ENCODE assay signal across 8 cellular contexts in genomic region chr17:77834170-77835115, GRCh38.
A peak's percentile ranks its signal among the peaks of the same experiment; 100 is the strongest.
DNase-seq lines count a peak whose midpoint lies in the region; ATAC-seq and TF ChIP-seq lines count a peak whose summit lies in the region.

No MANE protein-coding gene starts in this region.

- no peak overlapping the region for H2AFZ ChIP-seq in DND-41 (ENCODE audit: low read depth, low read length)

- H3K4me3 ChIP-seq in DND-41 (ENCODE audit: low read depth in 1 of 2, low read length in 2 of 2) = no peak overlapping the region

- H3K9ac ChIP-seq in DND-41 (ENCODE audit: low read depth, low read length) = no peak overlapping the region

- H3K4me1 ChIP-seq in DND-41 (ENCODE audit: insufficient read depth, low read length) = peaks cover 8% of the 10 kb centered on the region; the same call in 1 of the 2 replicates

- no peaks in the 10 kb centered on the region for H4K20me1 ChIP-seq in DND-41 (ENCODE audit: insufficient read depth, low read length)

- peak; percentile 97 for ATAC-seq in DND-41 (ENCODE audit: insufficient read depth, low read depth)
- peak; percentile 99 for ATAC-seq in stimulated activated naive B cell treated with anti-CD40 and anti-IgM and Interleukin-4, amounts not matched to agents 10 μg/mL and 1 μg/mL and 100 μg/mL, for 72 hours (replicated peaks)

- peak overlapping the region; percentile 13 for H3K4me3 Mint-ChIP-seq in chondrocyte (ENCODE audit: unreplicated experiment)
- peak overlapping the region in 1 of 2 donors; percentile 41 for H3K4me3 Mint-ChIP-seq in stimulated activated naive B cell treated with anti-CD40 and anti-IgM and Interleukin-4, amounts not matched to agents 10 μg/mL and 1 μg/mL and 100 μg/mL, for 72 hours

- H3K4me2 ChIP-seq in DND-41 (ENCODE audit: insufficient read depth, low read length) = no peak overlapping the region

- H3K9me3 ChIP-seq in DND-41 (ENCODE audit: insufficient read depth, low read length, severe bottlenecking) = peaks cover 4% of the 10 kb centered on the region

- peak; percentile 75 for DNase-seq in DND-41
- peak; percentile 82 for DNase-seq in LHCN-M2 (ENCODE audit: low read depth)
- peak; percentile 68 for DNase-seq in activated CD4-positive, CD25-positive, alpha-beta regulatory T cell treated with anti-CD3 and anti-CD28 coated beads, Interleukin-2, amount 50 U/mL, for 72 hours
- no peak for DNase-seq in chondrocyte (ENCODE audit: low spot score)
- peak; percentile 80 for DNase-seq in myocyte (ENCODE audit: low read depth)
- peak; percentile 63 for DNase-seq in stimulated activated naive B cell treated with anti-CD40 and anti-IgM and Interleukin-4, amounts not matched to agents 10 μg/mL and 1 μg/mL and 100 μg/mL, for 72 hours
- DNase-seq in GF-D8 (lab: John Stamatoyannopoulos, UW) = no peak
- DNase-seq in NCI-H2107 treated with DMSO at 0.1 percent for 48 hours (lab: John Stamatoyannopoulos, UW; ENCODE audit: unreplicated experiment) = no peak

- no peaks in the 10 kb centered on the region for H3K36me3 Mint-ChIP-seq in chondrocyte (ENCODE audit: low read depth)
- H3K36me3 Mint-ChIP-seq in stimulated activated naive B cell treated with anti-CD40 and anti-IgM and Interleukin-4, amounts not matched to agents 10 μg/mL and 1 μg/mL and 100 μg/mL, for 72 hours = no peaks in the 10 kb centered on the region

- H3K27ac ChIP-seq in DND-41 (ENCODE audit: low read length) = no peak overlapping the region

- H3K27ac Mint-ChIP-seq in chondrocyte (ENCODE audit: unreplicated experiment) = peak overlapping the region; percentile 63
- peak overlapping the region; percentile 31 for H3K27ac Mint-ChIP-seq in stimulated activated naive B cell treated with anti-CD40 and anti-IgM and Interleukin-4, amounts not matched to agents 10 μg/mL and 1 μg/mL and 100 μg/mL, for 72 hours

- H3K27me3 Mint-ChIP-seq in chondrocyte (ENCODE audit: low read depth) = no peaks in the 10 kb centered on the region
- H3K27me3 Mint-ChIP-seq in stimulated activated naive B cell treated with anti-CD40 and anti-IgM and Interleukin-4, amounts not matched to agents 10 μg/mL and 1 μg/mL and 100 μg/mL, for 72 hours = peaks cover 65 to 82% of the 10 kb centered on the region in 2 donors

- TF ChIP-seq CTCF in DND-41 (IDR thresholded peaks at IDR 0.05; ENCODE audit: borderline replicate concordance, extremely low read depth, low read length, poor library complexity, severe bottlenecking) (no peak), chondrocyte (IDR thresholded peaks at IDR 0.05) (no peak)

- H3K9me3 Mint-ChIP-seq in chondrocyte (ENCODE audit: low read depth) = no peaks in the 10 kb centered on the region
- no peaks in the 10 kb centered on the region for H3K9me3 Mint-ChIP-seq in stimulated activated naive B cell treated with anti-CD40 and anti-IgM and Interleukin-4, amounts not matched to agents 10 μg/mL and 1 μg/mL and 100 μg/mL, for 72 hours

- H3K27me3 ChIP-seq in DND-41 (ENCODE audit: insufficient read depth, low read length, poor library complexity) = no peaks in the 10 kb centered on the region

- H3K79me2 ChIP-seq in DND-41 (ENCODE audit: insufficient read depth, low read length) = no peaks in the 10 kb centered on the region

- H3K4me1 Mint-ChIP-seq in chondrocyte (ENCODE audit: low read depth) = peaks cover 56% of the 10 kb centered on the region
- peaks cover 32 to 34% of the 10 kb centered on the region in 2 donors for H3K4me1 Mint-ChIP-seq in stimulated activated naive B cell treated with anti-CD40 and anti-IgM and Interleukin-4, amounts not matched to agents 10 μg/mL and 1 μg/mL and 100 μg/mL, for 72 hours

- no peaks in the 10 kb centered on the region for H3K36me3 ChIP-seq in DND-41 (ENCODE audit: insufficient read depth, low read length)

Comparison
In these comparisons a context has a peak if more than half of its experiments do, and no peak if none do; other contexts are left out.
1. DNase-seq: peak in DND-41 (single experiment), LHCN-M2 (single experiment), activated CD4-positive, CD25-positive, alpha-beta regulatory T cell treated with anti-CD3 and anti-CD28 coated beads, Interleukin-2, amount 50 U/mL, for 72 hours (single experiment), myocyte (single experiment) and stimulated activated naive B cell treated with anti-CD40 and anti-IgM and Interleukin-4, amounts not matched to agents 10 μg/mL and 1 μg/mL and 100 μg/mL, for 72 hours (single experiment); none in chondrocyte (single experiment), GF-D8 (single experiment) and NCI-H2107 treated with DMSO at 0.1 percent for 48 hours (single experiment).